ENCODE assay signal across 8 cellular contexts in the genomic region with DNA sequence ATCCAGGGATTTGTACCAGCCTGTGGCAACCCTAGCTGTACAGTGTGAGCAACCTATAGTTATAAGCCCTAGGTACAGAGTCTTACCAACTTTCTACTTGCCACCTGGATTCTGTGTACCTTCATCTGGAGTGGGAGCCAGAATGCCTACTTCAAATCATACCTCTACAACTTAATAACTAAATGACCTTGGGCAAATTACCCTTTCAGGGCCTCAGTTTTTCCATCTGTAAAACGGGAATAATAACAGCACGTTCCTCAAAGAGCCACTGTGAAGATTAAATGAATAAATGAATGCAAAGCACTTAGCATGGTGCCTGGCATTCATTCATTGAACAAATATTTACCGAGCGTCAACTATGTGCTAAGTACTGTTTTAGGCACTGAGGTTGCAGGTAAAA. TPM values are rescaled to one million over a fixed set of nuclear protein-coding genes. Genes with fewer than 3 reads are reported as not detected.
"Had no signal": no experiment of that assay in that cellular context is flagged by ENCODE, and none has a peak within 500 bp of the region (broad histone marks: within the 10 kb centered on the region; RNA-seq: fewer than 3 reads in every experiment).

No MANE protein-coding gene starts in this region.

- DNase-seq: IMR-90, KBM-7, KG1 had no signal

- H3K27ac ChIP-seq: HL-60, KMS-11 had no signal

- H3K4me2 ChIP-seq: KMS-11 had no signal

- H3K9ac ChIP-seq: KMS-11 had no signal

RNA-seq across cellular contexts. Expression of a gene that starts 59.5 kb away (rescaled TPM):
- total RNA-seq: HT-29, HT1080, IMR-90 had no signal
- polyA plus RNA-seq: IgD-negative memory B cell, IMR-90 had no signal
